Comparison of ENCODE assay signal across 1 cellular context in the genomic region with DNA sequence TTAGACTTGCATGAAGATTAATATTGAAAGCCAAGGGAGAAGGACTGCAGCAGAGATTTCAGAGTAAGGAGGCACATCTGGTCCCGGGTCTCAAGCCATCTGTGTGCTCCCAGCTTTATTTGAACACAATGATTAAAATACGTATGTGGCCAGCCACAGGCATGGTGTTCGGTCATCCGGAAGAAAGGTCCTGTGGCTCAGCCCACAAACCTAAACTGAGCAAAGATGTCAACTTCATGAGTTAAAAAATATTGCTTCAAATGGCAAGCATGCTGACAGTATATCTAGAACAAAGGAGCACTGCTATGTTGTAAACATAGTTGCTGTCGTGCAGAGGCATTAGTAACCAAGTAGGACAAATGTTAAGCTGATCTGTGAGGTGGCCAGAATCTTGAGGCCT.
TF ChIP-seq lines count a peak whose summit lies in the region.

No MANE protein-coding gene starts in this region.

TF ChIP-seq in HCT116, 20 proteins besides CTCF, POLR2A, EP300 and RAD21:
- TF ChIP-seq FOSL1 (IDR thresholded peaks at IDR 0.05; ENCODE audit: low read depth) (no peak), EZH2 (IDR thresholded peaks at IDR 0.05) (no peak), ZFX (IDR thresholded peaks at IDR 0.05) (no peak), POLR2AphosphoS5 (IDR thresholded peaks at IDR 0.05; ENCODE audit: low read depth, low read length) (no peak), SIN3A (IDR thresholded peaks at IDR 0.05; ENCODE audit: low read depth) (no peak), ELF1 (IDR thresholded peaks at IDR 0.05; ENCODE audit: borderline replicate concordance, low read depth) (no peak), JUND (IDR thresholded peaks at IDR 0.05) (no peak), TCF7L2 (IDR thresholded peaks at IDR 0.05; ENCODE audit: borderline replicate concordance, extremely low read depth, insufficient read depth, insufficient read length) (no peak), EZH2phosphoT487 (IDR thresholded peaks at IDR 0.05; ENCODE audit: borderline replicate concordance) (no peak)
- TF ChIP-seq, protein P1, sequence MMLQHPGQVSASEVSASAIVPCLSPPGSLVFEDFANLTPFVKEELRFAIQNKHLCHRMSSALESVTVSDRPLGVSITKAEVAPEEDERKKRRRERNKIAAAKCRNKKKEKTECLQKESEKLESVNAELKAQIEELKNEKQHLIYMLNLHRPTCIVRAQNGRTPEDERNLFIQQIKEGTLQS (IDR thresholded peaks at IDR 0.05), result no peak
- TF ChIP-seq, protein P2, sequence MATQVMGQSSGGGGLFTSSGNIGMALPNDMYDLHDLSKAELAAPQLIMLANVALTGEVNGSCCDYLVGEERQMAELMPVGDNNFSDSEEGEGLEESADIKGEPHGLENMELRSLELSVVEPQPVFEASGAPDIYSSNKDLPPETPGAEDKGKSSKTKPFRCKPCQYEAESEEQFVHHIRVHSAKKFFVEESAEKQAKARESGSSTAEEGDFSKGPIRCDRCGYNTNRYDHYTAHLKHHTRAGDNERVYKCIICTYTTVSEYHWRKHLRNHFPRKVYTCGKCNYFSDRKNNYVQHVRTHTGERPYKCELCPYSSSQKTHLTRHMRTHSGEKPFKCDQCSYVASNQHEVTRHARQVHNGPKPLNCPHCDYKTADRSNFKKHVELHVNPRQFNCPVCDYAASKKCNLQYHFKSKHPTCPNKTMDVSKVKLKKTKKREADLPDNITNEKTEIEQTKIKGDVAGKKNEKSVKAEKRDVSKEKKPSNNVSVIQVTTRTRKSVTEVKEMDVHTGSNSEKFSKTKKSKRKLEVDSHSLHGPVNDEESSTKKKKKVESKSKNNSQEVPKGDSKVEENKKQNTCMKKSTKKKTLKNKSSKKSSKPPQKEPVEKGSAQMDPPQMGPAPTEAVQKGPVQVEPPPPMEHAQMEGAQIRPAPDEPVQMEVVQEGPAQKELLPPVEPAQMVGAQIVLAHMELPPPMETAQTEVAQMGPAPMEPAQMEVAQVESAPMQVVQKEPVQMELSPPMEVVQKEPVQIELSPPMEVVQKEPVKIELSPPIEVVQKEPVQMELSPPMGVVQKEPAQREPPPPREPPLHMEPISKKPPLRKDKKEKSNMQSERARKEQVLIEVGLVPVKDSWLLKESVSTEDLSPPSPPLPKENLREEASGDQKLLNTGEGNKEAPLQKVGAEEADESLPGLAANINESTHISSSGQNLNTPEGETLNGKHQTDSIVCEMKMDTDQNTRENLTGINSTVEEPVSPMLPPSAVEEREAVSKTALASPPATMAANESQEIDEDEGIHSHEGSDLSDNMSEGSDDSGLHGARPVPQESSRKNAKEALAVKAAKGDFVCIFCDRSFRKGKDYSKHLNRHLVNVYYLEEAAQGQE (IDR thresholded peaks at IDR 0.05; ENCODE audit: low read depth), result no peak
- TF ChIP-seq, protein P3, sequence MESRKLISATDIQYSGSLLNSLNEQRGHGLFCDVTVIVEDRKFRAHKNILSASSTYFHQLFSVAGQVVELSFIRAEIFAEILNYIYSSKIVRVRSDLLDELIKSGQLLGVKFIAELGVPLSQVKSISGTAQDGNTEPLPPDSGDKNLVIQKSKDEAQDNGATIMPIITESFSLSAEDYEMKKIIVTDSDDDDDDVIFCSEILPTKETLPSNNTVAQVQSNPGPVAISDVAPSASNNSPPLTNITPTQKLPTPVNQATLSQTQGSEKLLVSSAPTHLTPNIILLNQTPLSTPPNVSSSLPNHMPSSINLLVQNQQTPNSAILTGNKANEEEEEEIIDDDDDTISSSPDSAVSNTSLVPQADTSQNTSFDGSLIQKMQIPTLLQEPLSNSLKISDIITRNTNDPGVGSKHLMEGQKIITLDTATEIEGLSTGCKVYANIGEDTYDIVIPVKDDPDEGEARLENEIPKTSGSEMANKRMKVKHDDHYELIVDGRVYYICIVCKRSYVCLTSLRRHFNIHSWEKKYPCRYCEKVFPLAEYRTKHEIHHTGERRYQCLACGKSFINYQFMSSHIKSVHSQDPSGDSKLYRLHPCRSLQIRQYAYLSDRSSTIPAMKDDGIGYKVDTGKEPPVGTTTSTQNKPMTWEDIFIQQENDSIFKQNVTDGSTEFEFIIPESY (IDR thresholded peaks at IDR 0.05; ENCODE audit: extremely low read depth, insufficient replicate concordance, low read length), result no peak
- TF ChIP-seq, protein P4, sequence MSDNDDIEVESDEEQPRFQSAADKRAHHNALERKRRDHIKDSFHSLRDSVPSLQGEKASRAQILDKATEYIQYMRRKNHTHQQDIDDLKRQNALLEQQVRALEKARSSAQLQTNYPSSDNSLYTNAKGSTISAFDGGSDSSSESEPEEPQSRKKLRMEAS (IDR thresholded peaks at IDR 0.05), result no peak
TF ChIP-seq in HCT116: peak in this region for 0.
